1 cellular context compared by ENCODE assay signal in the genomic region with DNA sequence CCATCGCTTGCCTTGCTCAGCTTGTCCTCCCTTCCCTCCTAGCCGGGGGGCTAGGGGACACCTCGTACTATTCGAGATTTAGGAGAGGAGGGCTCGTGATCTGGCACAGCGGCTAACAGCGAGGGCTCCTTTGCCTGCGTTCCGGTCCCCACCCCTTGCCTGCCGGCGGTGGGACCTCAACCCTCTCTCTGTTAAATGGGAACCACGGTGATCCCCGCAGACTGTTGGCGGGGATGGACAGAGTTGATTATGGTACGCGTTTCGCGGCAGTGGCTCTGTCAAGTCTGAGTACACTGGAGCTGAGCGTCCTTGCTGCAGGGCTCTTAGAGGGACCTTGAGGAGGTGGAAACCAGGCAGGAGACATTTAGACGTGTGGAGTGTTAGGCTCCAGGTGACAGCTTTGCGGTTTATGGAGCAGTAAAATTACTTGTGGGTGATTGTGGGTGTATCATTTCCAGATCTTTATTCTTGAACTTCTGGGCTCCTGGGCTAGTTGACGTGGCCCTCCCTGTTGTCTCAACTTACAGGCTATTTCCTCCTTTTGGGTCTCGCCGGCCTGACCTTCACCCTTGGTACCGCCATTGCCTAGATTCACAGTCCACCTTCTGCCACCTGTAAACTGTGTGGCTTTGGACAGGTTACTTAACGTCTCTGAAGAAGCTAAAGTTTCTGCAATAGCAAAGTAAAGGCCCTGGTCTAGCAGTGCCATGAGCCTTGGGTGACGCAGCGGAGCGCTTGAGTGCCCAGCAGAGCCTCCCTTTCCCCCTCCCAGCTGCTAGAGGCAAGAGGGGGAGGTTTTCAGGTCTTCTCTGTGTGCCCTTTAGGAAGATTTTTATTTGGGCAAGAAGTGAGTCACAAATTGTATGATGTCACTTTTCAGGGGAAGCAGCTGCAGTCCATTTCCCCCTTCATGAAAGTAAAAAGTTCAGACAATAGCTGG.
A peak's percentile ranks its signal among the peaks of the same experiment; 100 is the strongest.
TF ChIP-seq lines count a peak whose summit lies in the region.

No MANE protein-coding gene starts in this region.

TF ChIP-seq in HepG2, 621 proteins besides CTCF, POLR2A, EP300 and RAD21 (continued from another document):
- TF ChIP-seq, protein P1, sequence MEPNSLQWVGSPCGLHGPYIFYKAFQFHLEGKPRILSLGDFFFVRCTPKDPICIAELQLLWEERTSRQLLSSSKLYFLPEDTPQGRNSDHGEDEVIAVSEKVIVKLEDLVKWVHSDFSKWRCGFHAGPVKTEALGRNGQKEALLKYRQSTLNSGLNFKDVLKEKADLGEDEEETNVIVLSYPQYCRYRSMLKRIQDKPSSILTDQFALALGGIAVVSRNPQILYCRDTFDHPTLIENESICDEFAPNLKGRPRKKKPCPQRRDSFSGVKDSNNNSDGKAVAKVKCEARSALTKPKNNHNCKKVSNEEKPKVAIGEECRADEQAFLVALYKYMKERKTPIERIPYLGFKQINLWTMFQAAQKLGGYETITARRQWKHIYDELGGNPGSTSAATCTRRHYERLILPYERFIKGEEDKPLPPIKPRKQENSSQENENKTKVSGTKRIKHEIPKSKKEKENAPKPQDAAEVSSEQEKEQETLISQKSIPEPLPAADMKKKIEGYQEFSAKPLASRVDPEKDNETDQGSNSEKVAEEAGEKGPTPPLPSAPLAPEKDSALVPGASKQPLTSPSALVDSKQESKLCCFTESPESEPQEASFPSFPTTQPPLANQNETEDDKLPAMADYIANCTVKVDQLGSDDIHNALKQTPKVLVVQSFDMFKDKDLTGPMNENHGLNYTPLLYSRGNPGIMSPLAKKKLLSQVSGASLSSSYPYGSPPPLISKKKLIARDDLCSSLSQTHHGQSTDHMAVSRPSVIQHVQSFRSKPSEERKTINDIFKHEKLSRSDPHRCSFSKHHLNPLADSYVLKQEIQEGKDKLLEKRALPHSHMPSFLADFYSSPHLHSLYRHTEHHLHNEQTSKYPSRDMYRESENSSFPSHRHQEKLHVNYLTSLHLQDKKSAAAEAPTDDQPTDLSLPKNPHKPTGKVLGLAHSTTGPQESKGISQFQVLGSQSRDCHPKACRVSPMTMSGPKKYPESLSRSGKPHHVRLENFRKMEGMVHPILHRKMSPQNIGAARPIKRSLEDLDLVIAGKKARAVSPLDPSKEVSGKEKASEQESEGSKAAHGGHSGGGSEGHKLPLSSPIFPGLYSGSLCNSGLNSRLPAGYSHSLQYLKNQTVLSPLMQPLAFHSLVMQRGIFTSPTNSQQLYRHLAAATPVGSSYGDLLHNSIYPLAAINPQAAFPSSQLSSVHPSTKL (CRISPR knock-in tag; IDR thresholded peaks at IDR 0.05): 0 out of 2 replicates have a peak, but pooled peaks have one; percentile 11
- TF ChIP-seq RARA (CRISPR knock-in tag; IDR thresholded peaks at IDR 0.05) (peak; percentile 73), ZNF629 (CRISPR knock-in tag; conservative IDR thresholded peaks at IDR 0.05) (peak; percentile 38; the same call in 1 of the 2 replicates), U2AF1 (optimal IDR thresholded peaks at IDR 0.05; ENCODE audit: low read depth, low read length) (peak; percentile 2), ZNF549 (CRISPR knock-in tag; IDR thresholded peaks at IDR 0.05) (no peak), CHCHD3 (CRISPR knock-in tag; IDR thresholded peaks at IDR 0.05) (0 out of 2 replicates have a peak, but pooled peaks have one; percentile 46), AHR (CRISPR knock-in tag; IDR thresholded peaks at IDR 0.05) (0 out of 2 replicates have a peak, but pooled peaks have one; percentile 43), SRSF4 (IDR thresholded peaks at IDR 0.05; ENCODE audit: low read depth, low read length, poor library complexity, severe bottlenecking) (no peak), KLF13 (CRISPR knock-in tag; IDR thresholded peaks at IDR 0.05) (0 out of 2 replicates have a peak, but pooled peaks have one; percentile 57), RXRB (CRISPR knock-in tag; IDR thresholded peaks at IDR 0.05; ENCODE audit: borderline replicate concordance) (peak; percentile 33; the same call in 1 of the 2 replicates), ZNF550 (CRISPR knock-in tag; IDR thresholded peaks at IDR 0.05; ENCODE audit: borderline replicate concordance) (0 out of 2 replicates have a peak, but pooled peaks have one; percentile 48), ZNF292 (CRISPR knock-in tag; IDR thresholded peaks at IDR 0.05; ENCODE audit: borderline replicate concordance, low read depth) (peak; percentile 53), NR2F6 (IDR thresholded peaks at IDR 0.05) (no peak), NR2F6 (CRISPR knock-in tag; IDR thresholded peaks at IDR 0.05) (peak; percentile 37; the same call in 1 of the 2 replicates)
- TF ChIP-seq, protein P2, sequence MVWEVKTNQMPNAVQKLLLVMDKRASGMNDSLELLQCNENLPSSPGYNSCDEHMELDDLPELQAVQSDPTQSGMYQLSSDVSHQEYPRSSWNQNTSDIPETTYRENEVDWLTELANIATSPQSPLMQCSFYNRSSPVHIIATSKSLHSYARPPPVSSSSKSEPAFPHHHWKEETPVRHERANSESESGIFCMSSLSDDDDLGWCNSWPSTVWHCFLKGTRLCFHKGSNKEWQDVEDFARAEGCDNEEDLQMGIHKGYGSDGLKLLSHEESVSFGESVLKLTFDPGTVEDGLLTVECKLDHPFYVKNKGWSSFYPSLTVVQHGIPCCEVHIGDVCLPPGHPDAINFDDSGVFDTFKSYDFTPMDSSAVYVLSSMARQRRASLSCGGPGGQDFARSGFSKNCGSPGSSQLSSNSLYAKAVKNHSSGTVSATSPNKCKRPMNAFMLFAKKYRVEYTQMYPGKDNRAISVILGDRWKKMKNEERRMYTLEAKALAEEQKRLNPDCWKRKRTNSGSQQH (CRISPR knock-in tag; IDR thresholded peaks at IDR 0.05; ENCODE audit: low read depth): 0 out of 2 replicates have a peak, but pooled peaks have one; percentile 24
- TF ChIP-seq, protein P3, sequence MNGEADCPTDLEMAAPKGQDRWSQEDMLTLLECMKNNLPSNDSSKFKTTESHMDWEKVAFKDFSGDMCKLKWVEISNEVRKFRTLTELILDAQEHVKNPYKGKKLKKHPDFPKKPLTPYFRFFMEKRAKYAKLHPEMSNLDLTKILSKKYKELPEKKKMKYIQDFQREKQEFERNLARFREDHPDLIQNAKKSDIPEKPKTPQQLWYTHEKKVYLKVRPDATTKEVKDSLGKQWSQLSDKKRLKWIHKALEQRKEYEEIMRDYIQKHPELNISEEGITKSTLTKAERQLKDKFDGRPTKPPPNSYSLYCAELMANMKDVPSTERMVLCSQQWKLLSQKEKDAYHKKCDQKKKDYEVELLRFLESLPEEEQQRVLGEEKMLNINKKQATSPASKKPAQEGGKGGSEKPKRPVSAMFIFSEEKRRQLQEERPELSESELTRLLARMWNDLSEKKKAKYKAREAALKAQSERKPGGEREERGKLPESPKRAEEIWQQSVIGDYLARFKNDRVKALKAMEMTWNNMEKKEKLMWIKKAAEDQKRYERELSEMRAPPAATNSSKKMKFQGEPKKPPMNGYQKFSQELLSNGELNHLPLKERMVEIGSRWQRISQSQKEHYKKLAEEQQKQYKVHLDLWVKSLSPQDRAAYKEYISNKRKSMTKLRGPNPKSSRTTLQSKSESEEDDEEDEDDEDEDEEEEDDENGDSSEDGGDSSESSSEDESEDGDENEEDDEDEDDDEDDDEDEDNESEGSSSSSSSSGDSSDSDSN (CRISPR knock-in tag; IDR thresholded peaks at IDR 0.05): peak; percentile 30; the same call in 1 of the 2 replicates
- TF ChIP-seq, protein P4, sequence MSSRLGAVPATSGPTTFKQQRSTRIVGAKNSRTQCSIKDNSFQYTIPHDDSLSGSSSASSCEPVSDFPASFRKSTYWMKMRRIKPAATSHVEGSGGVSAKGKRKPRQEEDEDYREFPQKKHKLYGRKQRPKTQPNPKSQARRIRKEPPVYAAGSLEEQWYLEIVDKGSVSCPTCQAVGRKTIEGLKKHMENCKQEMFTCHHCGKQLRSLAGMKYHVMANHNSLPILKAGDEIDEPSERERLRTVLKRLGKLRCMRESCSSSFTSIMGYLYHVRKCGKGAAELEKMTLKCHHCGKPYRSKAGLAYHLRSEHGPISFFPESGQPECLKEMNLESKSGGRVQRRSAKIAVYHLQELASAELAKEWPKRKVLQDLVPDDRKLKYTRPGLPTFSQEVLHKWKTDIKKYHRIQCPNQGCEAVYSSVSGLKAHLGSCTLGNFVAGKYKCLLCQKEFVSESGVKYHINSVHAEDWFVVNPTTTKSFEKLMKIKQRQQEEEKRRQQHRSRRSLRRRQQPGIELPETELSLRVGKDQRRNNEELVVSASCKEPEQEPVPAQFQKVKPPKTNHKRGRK (CRISPR knock-in tag; IDR thresholded peaks at IDR 0.05): no peak
- TF ChIP-seq, protein P5, sequence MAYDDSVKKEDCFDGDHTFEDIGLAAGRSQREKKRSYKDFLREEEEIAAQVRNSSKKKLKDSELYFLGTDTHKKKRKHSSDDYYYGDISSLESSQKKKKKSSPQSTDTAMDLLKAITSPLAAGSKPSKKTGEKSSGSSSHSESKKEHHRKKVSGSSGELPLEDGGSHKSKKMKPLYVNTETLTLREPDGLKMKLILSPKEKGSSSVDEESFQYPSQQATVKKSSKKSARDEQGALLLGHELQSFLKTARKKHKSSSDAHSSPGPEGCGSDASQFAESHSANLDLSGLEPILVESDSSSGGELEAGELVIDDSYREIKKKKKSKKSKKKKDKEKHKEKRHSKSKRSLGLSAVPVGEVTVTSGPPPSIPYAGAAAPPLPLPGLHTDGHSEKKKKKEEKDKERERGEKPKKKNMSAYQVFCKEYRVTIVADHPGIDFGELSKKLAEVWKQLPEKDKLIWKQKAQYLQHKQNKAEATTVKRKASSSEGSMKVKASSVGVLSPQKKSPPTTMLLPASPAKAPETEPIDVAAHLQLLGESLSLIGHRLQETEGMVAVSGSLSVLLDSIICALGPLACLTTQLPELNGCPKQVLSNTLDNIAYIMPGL (CRISPR knock-in tag; IDR thresholded peaks at IDR 0.05; ENCODE audit: borderline replicate concordance in 1 of 2, low read depth in 1 of 2): no peak
- TF ChIP-seq, protein P6, sequence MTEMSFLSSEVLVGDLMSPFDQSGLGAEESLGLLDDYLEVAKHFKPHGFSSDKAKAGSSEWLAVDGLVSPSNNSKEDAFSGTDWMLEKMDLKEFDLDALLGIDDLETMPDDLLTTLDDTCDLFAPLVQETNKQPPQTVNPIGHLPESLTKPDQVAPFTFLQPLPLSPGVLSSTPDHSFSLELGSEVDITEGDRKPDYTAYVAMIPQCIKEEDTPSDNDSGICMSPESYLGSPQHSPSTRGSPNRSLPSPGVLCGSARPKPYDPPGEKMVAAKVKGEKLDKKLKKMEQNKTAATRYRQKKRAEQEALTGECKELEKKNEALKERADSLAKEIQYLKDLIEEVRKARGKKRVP (CRISPR knock-in tag; IDR thresholded peaks at IDR 0.05): 0 out of 4 replicates have a peak, but pooled peaks of 1 of the 2 experiments have one; percentile 29
- TF ChIP-seq, protein P7, sequence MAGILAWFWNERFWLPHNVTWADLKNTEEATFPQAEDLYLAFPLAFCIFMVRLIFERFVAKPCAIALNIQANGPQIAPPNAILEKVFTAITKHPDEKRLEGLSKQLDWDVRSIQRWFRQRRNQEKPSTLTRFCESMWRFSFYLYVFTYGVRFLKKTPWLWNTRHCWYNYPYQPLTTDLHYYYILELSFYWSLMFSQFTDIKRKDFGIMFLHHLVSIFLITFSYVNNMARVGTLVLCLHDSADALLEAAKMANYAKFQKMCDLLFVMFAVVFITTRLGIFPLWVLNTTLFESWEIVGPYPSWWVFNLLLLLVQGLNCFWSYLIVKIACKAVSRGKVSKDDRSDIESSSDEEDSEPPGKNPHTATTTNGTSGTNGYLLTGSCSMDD (CRISPR knock-in tag; IDR thresholded peaks at IDR 0.05): no peak
- TF ChIP-seq, protein P8, sequence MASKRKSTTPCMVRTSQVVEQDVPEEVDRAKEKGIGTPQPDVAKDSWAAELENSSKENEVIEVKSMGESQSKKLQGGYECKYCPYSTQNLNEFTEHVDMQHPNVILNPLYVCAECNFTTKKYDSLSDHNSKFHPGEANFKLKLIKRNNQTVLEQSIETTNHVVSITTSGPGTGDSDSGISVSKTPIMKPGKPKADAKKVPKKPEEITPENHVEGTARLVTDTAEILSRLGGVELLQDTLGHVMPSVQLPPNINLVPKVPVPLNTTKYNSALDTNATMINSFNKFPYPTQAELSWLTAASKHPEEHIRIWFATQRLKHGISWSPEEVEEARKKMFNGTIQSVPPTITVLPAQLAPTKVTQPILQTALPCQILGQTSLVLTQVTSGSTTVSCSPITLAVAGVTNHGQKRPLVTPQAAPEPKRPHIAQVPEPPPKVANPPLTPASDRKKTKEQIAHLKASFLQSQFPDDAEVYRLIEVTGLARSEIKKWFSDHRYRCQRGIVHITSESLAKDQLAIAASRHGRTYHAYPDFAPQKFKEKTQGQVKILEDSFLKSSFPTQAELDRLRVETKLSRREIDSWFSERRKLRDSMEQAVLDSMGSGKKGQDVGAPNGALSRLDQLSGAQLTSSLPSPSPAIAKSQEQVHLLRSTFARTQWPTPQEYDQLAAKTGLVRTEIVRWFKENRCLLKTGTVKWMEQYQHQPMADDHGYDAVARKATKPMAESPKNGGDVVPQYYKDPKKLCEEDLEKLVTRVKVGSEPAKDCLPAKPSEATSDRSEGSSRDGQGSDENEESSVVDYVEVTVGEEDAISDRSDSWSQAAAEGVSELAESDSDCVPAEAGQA (IDR thresholded peaks at IDR 0.05; ENCODE audit: low read depth): no peak
- TF ChIP-seq, protein P8 (CRISPR knock-in tag; IDR thresholded peaks at IDR 0.05; ENCODE audit: borderline replicate concordance): no peak
TF ChIP-seq in HepG2: peak in this region for 32.
